8 cellular contexts compared by ENCODE assay signal in genomic region chr1:211695135-211695816, GRCh38. TPM values are rescaled to one million over a fixed set of nuclear protein-coding genes. Genes with fewer than 3 reads are reported as not detected.
DNase-seq lines count a peak whose midpoint lies in the region; ATAC-seq and TF ChIP-seq lines count a peak whose summit lies in the region.

No MANE protein-coding gene starts in this region.

- H3K36me3 ChIP-seq in uterus: no peaks in the 10 kb centered on the region

- H3K9me3 Mint-ChIP-seq in activated naive CD8-positive, alpha-beta T cell treated with anti-CD3 and anti-CD28 coated beads, Interleukin-2, amount 50 U/mL, for 24 hours: no peaks in the 10 kb centered on the region

- H3K4me1 Mint-ChIP-seq in activated naive CD8-positive, alpha-beta T cell treated with anti-CD3 and anti-CD28 coated beads, Interleukin-2, amount 50 U/mL, for 24 hours: peaks cover 33% of the 10 kb centered on the region

- H3K9me3 ChIP-seq in uterus: no peaks in the 10 kb centered on the region

- no peak overlapping the region for H3K27ac Mint-ChIP-seq in activated naive CD8-positive, alpha-beta T cell treated with anti-CD3 and anti-CD28 coated beads, Interleukin-2, amount 50 U/mL, for 24 hours

- intact Hi-C loops in uterus (cut with DNase I; ENCODE audit: low total_unique reads): no loop called here

- peak; percentile 76 for DNase-seq in GM12864 (ENCODE audit: low read depth)
- DNase-seq in GM20000 (ENCODE audit: low spot score): peak; percentile 66
- DNase-seq in activated naive CD8-positive, alpha-beta T cell treated with anti-CD3 and anti-CD28 coated beads, Interleukin-2, amount 50 U/mL, for 24 hours: no peak
- no peak for DNase-seq in uterus
- DNase-seq in NCI-H2107 treated with DMSO at 0.1 percent for 48 hours (lab: John Stamatoyannopoulos, UW; ENCODE audit: unreplicated experiment): no peak
- no peak for DNase-seq in NCI-H2171 (lab: John Stamatoyannopoulos, UW)
- no peak for DNase-seq in ureter (ENCODE audit: low spot score)

- no peak for TF ChIP-seq POLR2A in uterus (IDR thresholded peaks at IDR 0.05)

- H3K27me3 Mint-ChIP-seq in activated naive CD8-positive, alpha-beta T cell treated with anti-CD3 and anti-CD28 coated beads, Interleukin-2, amount 50 U/mL, for 24 hours: no peaks in the 10 kb centered on the region

- peak; percentile 40 for ATAC-seq in HG03342 (IDR thresholded peaks at IDR 0.05; ENCODE audit: unreplicated experiment)
- peak; percentile 30 for ATAC-seq in activated naive CD8-positive, alpha-beta T cell treated with anti-CD3 and anti-CD28 coated beads, Interleukin-2, amount 50 U/mL, for 24 hours

- H3K4me3 ChIP-seq in GM12864 (ENCODE audit: low read depth, low read length) (no peak overlapping the region), uterus (no peak overlapping the region)

- no peak overlapping the region for H3K4me3 Mint-ChIP-seq in activated naive CD8-positive, alpha-beta T cell treated with anti-CD3 and anti-CD28 coated beads, Interleukin-2, amount 50 U/mL, for 24 hours

- H3K27ac ChIP-seq in uterus: no peak overlapping the region

- no peaks in the 10 kb centered on the region for H3K27me3 ChIP-seq in uterus

- no peak for TF ChIP-seq CTCF in GM12864 (IDR thresholded peaks at IDR 0.05; ENCODE audit: low read depth, low read length, missing control alignments)
- no peak for TF ChIP-seq CTCF in GM20000 (IDR thresholded peaks at IDR 0.05; ENCODE audit: extremely low read depth, missing control alignments)
- TF ChIP-seq CTCF in uterus (IDR thresholded peaks at IDR 0.05): no peak

- no peaks in the 10 kb centered on the region for H3K4me1 ChIP-seq in uterus

- H3K36me3 Mint-ChIP-seq in activated naive CD8-positive, alpha-beta T cell treated with anti-CD3 and anti-CD28 coated beads, Interleukin-2, amount 50 U/mL, for 24 hours (ENCODE audit: low read depth): no peaks in the 10 kb centered on the region

RNA-seq across cellular contexts. Expression of gene NEK2, which starts 19.9 kb away (rescaled TPM):
- 10 to 100 TPM in 1 of 4 donors, not detected in 3; 17.7 TPM for total RNA-seq in uterus
- total RNA-seq in ureter: not detected

Comparison
In these comparisons a context has a peak if more than half of its experiments do, and no peak if none do; other contexts are left out.
1. DNase-seq: peak in GM12864 (single experiment) and GM20000 (single experiment); none in activated naive CD8-positive, alpha-beta T cell treated with anti-CD3 and anti-CD28 coated beads, Interleukin-2, amount 50 U/mL, for 24 hours (single experiment), uterus (0 of 2), NCI-H2107 treated with DMSO at 0.1 percent for 48 hours (single experiment), NCI-H2171 (single experiment) and ureter (single experiment).